Comparison of ENCODE assay signal across 11 cellular contexts in the genomic region with DNA sequence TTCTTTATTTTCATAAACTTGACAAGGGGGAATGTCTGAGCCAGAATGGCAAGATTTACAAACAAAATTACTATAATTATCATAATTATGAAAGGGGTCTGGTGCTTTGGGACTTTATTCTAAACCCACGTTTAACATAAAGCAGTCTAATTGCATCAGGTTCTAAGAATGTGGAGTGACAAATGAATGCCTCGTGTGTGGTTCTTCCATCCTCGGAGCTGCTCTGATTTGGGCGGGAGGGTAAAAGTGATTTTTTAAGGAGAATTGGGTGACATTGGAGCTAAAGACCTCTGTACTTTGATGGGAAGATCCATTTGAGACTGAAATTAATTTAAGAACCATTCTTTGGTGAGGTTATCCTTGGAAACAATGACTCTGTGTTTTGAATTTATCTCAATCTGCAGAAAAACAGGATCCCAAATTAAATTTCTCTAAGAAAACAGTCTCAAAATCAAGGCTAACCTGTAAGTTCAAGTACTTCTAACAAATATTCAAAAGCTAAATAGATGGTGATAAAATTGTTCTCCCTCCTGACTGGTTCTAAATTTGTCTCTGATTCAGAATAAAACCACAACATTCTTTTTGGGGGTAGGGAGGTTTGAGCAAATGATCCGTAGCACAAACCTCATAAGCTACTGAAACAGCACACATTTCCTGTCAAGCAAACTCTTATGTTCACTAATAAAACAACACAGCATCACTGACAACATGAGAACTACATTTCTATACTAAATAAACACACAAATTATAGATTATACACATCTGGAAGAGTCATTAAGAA.
DNase-seq lines count a peak whose midpoint lies in the region; ATAC-seq and TF ChIP-seq lines count a peak whose summit lies in the region.
"Had no signal": no experiment of that assay in that cellular context is flagged by ENCODE, and none has a peak within 500 bp of the region (broad histone marks: within the 10 kb centered on the region; RNA-seq: fewer than 3 reads in every experiment).

No MANE protein-coding gene starts in this region.

- H3K36me3 Mint-ChIP-seq in T-helper 1 cell treated with Interleukin-12 subunit alpha and Interleukin-12 subunit beta and Interleukin-4 antibody, amounts not matched to agents 30 μg/mL and 1 μg/mL, for 36 hours (ENCODE audit: low read depth), result no peaks in the 10 kb centered on the region
- peaks cover 20% of the 10 kb centered on the region for H3K36me3 Mint-ChIP-seq in mesothelial cell of epicardium

- no peaks in the 10 kb centered on the region for H3K9me3 Mint-ChIP-seq in T-helper 1 cell treated with Interleukin-12 subunit alpha and Interleukin-12 subunit beta and Interleukin-4 antibody, amounts not matched to agents 30 μg/mL and 1 μg/mL, for 36 hours
- no peaks in the 10 kb centered on the region for H3K9me3 Mint-ChIP-seq in mesothelial cell of epicardium
- H3K9me3 Mint-ChIP-seq: activated B cell treated with CpG ODN at 0.5 μM for 24 hours had no signal

- H3K4me3 ChIP-seq in AG09309 (ENCODE audit: control insufficient read depth, low read depth, low read length) (no peak overlapping the region), foreskin fibroblast (ENCODE audit: low read depth in 1 of 2, low read length in 2 of 2) (no peak overlapping the region)

- H3K4me1 Mint-ChIP-seq in T-helper 1 cell treated with Interleukin-12 subunit alpha and Interleukin-12 subunit beta and Interleukin-4 antibody, amounts not matched to agents 30 μg/mL and 1 μg/mL, for 36 hours (ENCODE audit: low read depth), result peaks cover 19% of the 10 kb centered on the region
- H3K4me1 Mint-ChIP-seq in mesothelial cell of epicardium, result peaks cover 45% of the 10 kb centered on the region
- H3K4me1 Mint-ChIP-seq: activated B cell treated with CpG ODN at 0.5 μM for 24 hours had no signal

- ATAC-seq in GM18502 (IDR thresholded peaks at IDR 0.05; ENCODE audit: poor library complexity, unreplicated experiment) (peak; percentile 52), GM19397 (IDR thresholded peaks at IDR 0.05; ENCODE audit: unreplicated experiment) (no peak)
- ATAC-seq: HepG2, right cardiac atrium had no signal

- DNase-seq in AG09309 (ENCODE audit: low read depth) (peak; percentile 64), foreskin fibroblast (peak; percentile 45 to 70), 8988T (no peak), mesothelial cell of epicardium (ENCODE audit: low spot score in 2 of 2, unreplicated experiment in 2 of 2) (no peak), NCI-H1092 treated with DMSO at 0.1 percent for 48 hours (lab: John Stamatoyannopoulos, UW) (no peak)
- DNase-seq: activated B cell treated with CpG ODN at 0.5 μM for 24 hours, right cardiac atrium had no signal

- H3K27ac Mint-ChIP-seq in T-helper 1 cell treated with Interleukin-12 subunit alpha and Interleukin-12 subunit beta and Interleukin-4 antibody, amounts not matched to agents 30 μg/mL and 1 μg/mL, for 36 hours, result peak overlapping the region; percentile 4
- H3K27ac Mint-ChIP-seq in mesothelial cell of epicardium, result no peak overlapping the region
- H3K27ac Mint-ChIP-seq: activated B cell treated with CpG ODN at 0.5 μM for 24 hours had no signal

- TF ChIP-seq CTCF in AG09309 (IDR thresholded peaks at IDR 0.05; ENCODE audit: control insufficient read depth, insufficient read depth, low read depth, low read length, missing control alignments) (no peak), foreskin fibroblast (IDR thresholded peaks at IDR 0.05; ENCODE audit: low read depth, low read length) (no peak), mesothelial cell of epicardium (IDR thresholded peaks at IDR 0.05; ENCODE audit: unreplicated experiment) (no peak)

- H3K27me3 Mint-ChIP-seq in T-helper 1 cell treated with Interleukin-12 subunit alpha and Interleukin-12 subunit beta and Interleukin-4 antibody, amounts not matched to agents 30 μg/mL and 1 μg/mL, for 36 hours (ENCODE audit: low read depth), result no peaks in the 10 kb centered on the region
- no peaks in the 10 kb centered on the region for H3K27me3 Mint-ChIP-seq in mesothelial cell of epicardium (ENCODE audit: low read depth)
- H3K27me3 Mint-ChIP-seq: activated B cell treated with CpG ODN at 0.5 μM for 24 hours had no signal

- peak overlapping the region; percentile 16 for H3K4me3 Mint-ChIP-seq in T-helper 1 cell treated with Interleukin-12 subunit alpha and Interleukin-12 subunit beta and Interleukin-4 antibody, amounts not matched to agents 30 μg/mL and 1 μg/mL, for 36 hours
- H3K4me3 Mint-ChIP-seq in mesothelial cell of epicardium, result no peak overlapping the region
- H3K4me3 Mint-ChIP-seq: activated B cell treated with CpG ODN at 0.5 μM for 24 hours had no signal

Comparison
In these comparisons a context has a peak if more than half of its experiments do, and no peak if none do; other contexts are left out.
1. DNase-seq: peak in AG09309 (single experiment) and foreskin fibroblast (2 of 2); none in 8988T (single experiment), mesothelial cell of epicardium (0 of 2) and NCI-H1092 treated with DMSO at 0.1 percent for 48 hours (single experiment).